In genomic region chr20:58378704-58379103, GRCh38 we compare ENCODE assay signal across 27 cellular contexts. TPM values are rescaled to one million over a fixed set of nuclear protein-coding genes. Genes with fewer than 3 reads are reported as not detected.
DNase-seq lines count a peak whose midpoint lies in the region; ATAC-seq and TF ChIP-seq lines count a peak whose summit lies in the region.
"Had no signal": no experiment of that assay in that cellular context is flagged by ENCODE, and none has a peak within 500 bp of the region (broad histone marks: within the 10 kb centered on the region; RNA-seq: fewer than 3 reads in every experiment).

No MANE protein-coding gene starts in this region.

- H3K36me3 ChIP-seq in Caco-2 (ENCODE audit: control insufficient read depth, insufficient read depth, low read length) (no peaks in the 10 kb centered on the region), Loucy (ENCODE audit: insufficient read depth, low read length) (no peaks in the 10 kb centered on the region), neural progenitor cell (no peaks in the 10 kb centered on the region)
- H3K36me3 ChIP-seq: ascending aorta, SJSA1, tibial artery had no signal

- peak; percentile 16 to 38 for TF ChIP-seq CTCF in Caco-2 (IDR thresholded peaks at IDR 0.05; ENCODE audit: insufficient read depth in 1 of 2, low read depth in 1 of 2, low read length in 1 of 2, severe bottlenecking in 1 of 2, unreplicated experiment in 1 of 2)
- peak; percentile 41 for TF ChIP-seq CTCF in Loucy (conservative IDR thresholded peaks at IDR 0.05; ENCODE audit: low read length)
- TF ChIP-seq CTCF in cardiac fibroblast (IDR thresholded peaks at IDR 0.05; ENCODE audit: low read depth, low read length) = peak; percentile 11
- TF ChIP-seq CTCF in neural progenitor cell (IDR thresholded peaks at IDR 0.05) = peak; percentile 18

- no peaks in the 10 kb centered on the region for H3K79me2 ChIP-seq in Loucy (ENCODE audit: insufficient read depth, low read length)
- H3K79me2 ChIP-seq in neural progenitor cell (ENCODE audit: low read depth) = no peaks in the 10 kb centered on the region

- CTCF ChIA-PET in Caco-2 (lab: Charles Lee) = no interaction called here

- H3K9me3 Mint-ChIP-seq in Caco-2 (ENCODE audit: unreplicated experiment) = peaks cover 23% of the 10 kb centered on the region
- H3K9me3 Mint-ChIP-seq in neural progenitor cell = peaks cover 8% of the 10 kb centered on the region

- DNase-seq in Caco-2 = no peak
- DNase-seq in cardiac fibroblast (ENCODE audit: low read depth in 2 of 2) = no peak
- DNase-seq in neural progenitor cell (ENCODE audit: low spot score) = no peak
- DNase-seq in cerebellum (ENCODE audit: low spot score) = no peak
- DNase-seq in hypothalamus (lab: John Stamatoyannopoulos, UW) = no peak
- DNase-seq: activated CD4-positive, alpha-beta T cell treated with anti-CD3 and anti-CD28 coated beads, Interleukin-2, amount 10 ng/mL, durations not matched to agents 24 days and 14 days; COR-L47; effector memory CD4-positive, alpha-beta T cell; left colon; NCI-H1092 treated with DMSO at 0.1 percent for 48 hours; NCI-H2029; NCI-H345; NCI-H774; occipital lobe; stimulated activated CD4-positive, alpha-beta T cell treated with anti-CD3 and anti-CD28 coated beads, Interleukin-12 subunit alpha, Interleukin-12 subunit beta, amount 100 ng/mL, for 4 hours; stimulated activated CD4-positive, alpha-beta T cell treated with anti-CD3 and anti-CD28 coated beads, Interleukin-4, amount 100 ng/mL, for 4 hours; stimulated activated naive CD8-positive, alpha-beta T cell treated with anti-CD3 and anti-CD28 coated beads, Interleukin-15, Interleukin-2, amounts not matched to agents 100 U/mL and 50 U/mL, for 24 hours; T-helper 2 cell; tibial artery had no signal

- ATAC-seq in GM18519 (IDR thresholded peaks at IDR 0.05; ENCODE audit: low FRiP score, unreplicated experiment) = no peak
- ATAC-seq: HCT116; left colon; stimulated activated naive CD8-positive, alpha-beta T cell treated with anti-CD3 and anti-CD28 coated beads, Interleukin-15, Interleukin-2, amounts not matched to agents 100 U/mL and 50 U/mL, for 24 hours had no signal

- POLR2A ChIA-PET in Caco-2 (lab: Charles Lee) = no interaction called here

- H3K4me3 Mint-ChIP-seq in Caco-2 (ENCODE audit: unreplicated experiment) = no peak overlapping the region
- no peak overlapping the region for H3K4me3 Mint-ChIP-seq in neural progenitor cell
- H3K4me3 Mint-ChIP-seq: activated CD4-positive, alpha-beta T cell treated with anti-CD3 and anti-CD28 coated beads, Interleukin-2, amount 10 ng/mL, durations not matched to agents 24 days and 14 days; activated naive CD8-positive, alpha-beta T cell; activated T-helper 1 cell treated with anti-CD3 and anti-CD28 coated beads, Interleukin-12 subunit alpha, Interleukin-12 subunit beta, Interleukin-2, Interleukin-4 antibody, amounts not matched to agents 30 ng/mL and 10 ng/mL and 1 ng/mL, durations not matched to agents 14 hours and 24 hours and 36 hours; memory B cell had no signal

- no peak overlapping the region for H3K27ac Mint-ChIP-seq in Caco-2 (ENCODE audit: unreplicated experiment)
- no peak overlapping the region for H3K27ac Mint-ChIP-seq in neural progenitor cell
- H3K27ac Mint-ChIP-seq: activated CD4-positive, alpha-beta T cell treated with anti-CD3 and anti-CD28 coated beads, Interleukin-2, amount 10 ng/mL, durations not matched to agents 24 days and 14 days; activated naive CD8-positive, alpha-beta T cell; activated T-helper 1 cell treated with anti-CD3 and anti-CD28 coated beads, Interleukin-12 subunit alpha, Interleukin-12 subunit beta, Interleukin-2, Interleukin-4 antibody, amounts not matched to agents 30 ng/mL and 10 ng/mL and 1 ng/mL, durations not matched to agents 14 hours and 24 hours and 36 hours; memory B cell had no signal

- H3K9me3 ChIP-seq in Caco-2 = peaks cover 21% of the 10 kb centered on the region
- peaks cover 9% of the 10 kb centered on the region; the same call in 1 of the 2 replicates for H3K9me3 ChIP-seq in Loucy (ENCODE audit: insufficient read depth, low read depth, low read length)
- H3K9me3 ChIP-seq in neural progenitor cell (ENCODE audit: low read depth) = no peaks in the 10 kb centered on the region
- H3K9me3 ChIP-seq: ascending aorta, SJSA1 had no signal

- no peaks in the 10 kb centered on the region for H3F3A ChIP-seq in Loucy (ENCODE audit: low read depth)
- peaks cover 27% of the 10 kb centered on the region for H3F3A ChIP-seq in neural progenitor cell (ENCODE audit: low read depth)

- H3K36me3 Mint-ChIP-seq in Caco-2 (ENCODE audit: insufficient read depth, unreplicated experiment) = no peaks in the 10 kb centered on the region
- no peaks in the 10 kb centered on the region for H3K36me3 Mint-ChIP-seq in neural progenitor cell
- H3K36me3 Mint-ChIP-seq: activated naive CD8-positive, alpha-beta T cell had no signal

- no peak overlapping the region for H3K27ac ChIP-seq in neural progenitor cell
- H3K27ac ChIP-seq: ascending aorta, SJSA1, tibial artery had no signal

- H3K9ac ChIP-seq in Loucy (ENCODE audit: low read depth, low read length, poor library complexity, severe bottlenecking) = no peak overlapping the region
- H3K9ac ChIP-seq in neural progenitor cell = no peak overlapping the region

- H2AFZ ChIP-seq in Loucy (ENCODE audit: low read length) = no peak overlapping the region
- H2AFZ ChIP-seq in neural progenitor cell (replicated peaks) = no peak overlapping the region

- no TSS peak for BruUV-seq in Caco-2 (replicated peaks; lab: Mats Ljungman, UMichigan)

- H3K9me2 ChIP-seq in Loucy (replicated peaks; ENCODE audit: low read depth, low read length) = no peaks in the 10 kb centered on the region

- intact Hi-C loops in Caco-2 (cut with micrococcal nuclease; ENCODE audit: unreplicated experiment) = no loop called here

- H4K20me1 ChIP-seq in Loucy (ENCODE audit: insufficient read depth, low read length, poor library complexity, severe bottlenecking) (no peaks in the 10 kb centered on the region), neural progenitor cell (ENCODE audit: low read depth) (no peaks in the 10 kb centered on the region)

- H3K27me3 Mint-ChIP-seq in Caco-2 (ENCODE audit: insufficient read depth, unreplicated experiment) (no peaks in the 10 kb centered on the region), neural progenitor cell (ENCODE audit: insufficient read depth, low read depth) (peaks cover 6% of the 10 kb centered on the region)

- H3K4me3 ChIP-seq in Caco-2 (ENCODE audit: low read depth, low read length) = no peak overlapping the region
- no peak overlapping the region for H3K4me3 ChIP-seq in Loucy (ENCODE audit: low read length, poor library complexity, severe bottlenecking)
- no peak overlapping the region for H3K4me3 ChIP-seq in cardiac fibroblast (replicated peaks in 1 of 2; ENCODE audit: low read depth in 2 of 2, low read length in 2 of 2)
- no peak overlapping the region for H3K4me3 ChIP-seq in neural progenitor cell
- H3K4me3 ChIP-seq: ascending aorta, SJSA1, tibial artery had no signal

- peaks cover 10% of the 10 kb centered on the region for H3K4me1 ChIP-seq in Caco-2
- no peaks in the 10 kb centered on the region for H3K4me1 ChIP-seq in Loucy (ENCODE audit: insufficient read depth, low read length, poor library complexity, severe bottlenecking)
- peaks cover 28% of the 10 kb centered on the region for H3K4me1 ChIP-seq in neural progenitor cell
- H3K4me1 ChIP-seq: ascending aorta, SJSA1, tibial artery had no signal

- H3K4me1 Mint-ChIP-seq in Caco-2 (ENCODE audit: low read depth, unreplicated experiment) = peaks cover 17% of the 10 kb centered on the region
- peaks cover 31% of the 10 kb centered on the region for H3K4me1 Mint-ChIP-seq in neural progenitor cell

- H3K27me3 ChIP-seq in Caco-2 (replicated peaks; ENCODE audit: control insufficient read depth, insufficient read depth, low read length) (no peaks in the 10 kb centered on the region), Loucy (ENCODE audit: insufficient read depth, low read length, poor library complexity, severe bottlenecking) (no peaks in the 10 kb centered on the region), neural progenitor cell (no peaks in the 10 kb centered on the region)
- H3K27me3 ChIP-seq: ascending aorta, SJSA1 had no signal

- H3K4me2 ChIP-seq in Loucy (ENCODE audit: low read depth, low read length, poor library complexity, severe bottlenecking) (no peak overlapping the region), neural progenitor cell (no peak overlapping the region)

RNA-seq across cellular contexts. Expression of gene VAPB, which starts 10.3 kb away (rescaled TPM):
- total RNA-seq in Caco-2 (2022) (182 and 186 TPM in 2 replicates), neural progenitor cell (ENCODE audit: low replicate concordance) (26.0 and 31.9 TPM in 2 replicates), cerebellum (28.2 TPM)
